ENCODE assay signal across 19 cellular contexts in genomic region chr21:9735421-9735961, GRCh38.
"Had no signal": no experiment of that assay in that cellular context is flagged by ENCODE, and none has a peak within 500 bp of the region (broad histone marks: within the 10 kb centered on the region; RNA-seq: fewer than 3 reads in every experiment).

No MANE protein-coding gene starts in this region.

- H3K27me3 Mint-ChIP-seq: activated CD4-positive, alpha-beta T cell treated with anti-CD3 and anti-CD28 coated beads, Interleukin-2, amount 10 ng/mL, durations not matched to agents 7 days and 5 days; activated naive CD4-positive, alpha-beta T cell treated with anti-CD3 and anti-CD28 coated beads, Interleukin-2, amount 50 U/mL, for 24 hours; memory B cell; stimulated activated memory B cell treated with anti-CD40 and anti-IgM and Interleukin-4, amounts not matched to agents 10 μg/mL and 1 μg/mL and 100 μg/mL, for 72 hours had no signal

- DNase-seq: activated CD4-positive, alpha-beta T cell treated with anti-CD3 and anti-CD28 coated beads, Interleukin-2, amount 10 ng/mL, durations not matched to agents 7 days and 5 days; activated CD8-positive, alpha-beta memory T cell treated with anti-CD3 and anti-CD28 coated beads, Interleukin-2, amount 50 U/mL, for 4 hours; activated gamma-delta T cell; activated T-cell treated with anti-CD3 and anti-CD28 coated beads, Interleukin-2, amount 50 U/mL, for 72 hours; cerebellar nuclear complex; effector CD4-positive, alpha-beta T cell; esophagus squamous epithelium; psoas muscle; right lobe of liver; SJCRH30; stimulated activated CD4-positive, alpha-beta T cell treated with anti-CD3 and anti-CD28 coated beads, Interleukin-4, amount 100 ng/mL, for 24 hours had no signal

- H3K27ac Mint-ChIP-seq: activated CD4-positive, alpha-beta T cell treated with anti-CD3 and anti-CD28 coated beads, Interleukin-2, amount 10 ng/mL, durations not matched to agents 7 days and 5 days; activated naive CD4-positive, alpha-beta T cell treated with anti-CD3 and anti-CD28 coated beads, Interleukin-2, amount 50 U/mL, for 24 hours; activated T-cell treated with anti-CD3 and anti-CD28 coated beads, Interleukin-2, amount 50 U/mL, for 72 hours; memory B cell; stimulated activated memory B cell treated with anti-CD40 and anti-IgM and Interleukin-4, amounts not matched to agents 10 μg/mL and 1 μg/mL and 100 μg/mL, for 72 hours had no signal

- H3K4me3 ChIP-seq: breast epithelium, esophagus squamous epithelium, hepatocyte, left lung, psoas muscle, right lobe of liver, SJCRH30, smooth muscle cell, thoracic aorta had no signal

- H3K9me3 ChIP-seq: psoas muscle, SJCRH30 had no signal

- ATAC-seq: activated T-cell treated with anti-CD3 and anti-CD28 coated beads, Interleukin-2, amount 50 U/mL, for 72 hours; left lung; stimulated activated memory B cell treated with anti-CD40 and anti-IgM and Interleukin-4, amounts not matched to agents 10 μg/mL and 1 μg/mL and 100 μg/mL, for 72 hours had no signal

- H3K4me2 ChIP-seq: hepatocyte, smooth muscle cell had no signal

- H3K36me3 ChIP-seq: breast epithelium, esophagus squamous epithelium, left lung, right lobe of liver, SJCRH30, thoracic aorta had no signal

- H3K27me3 ChIP-seq: breast epithelium, esophagus squamous epithelium, hepatocyte, right lobe of liver, SJCRH30 had no signal

- H3K4me3 Mint-ChIP-seq: activated CD4-positive, alpha-beta T cell treated with anti-CD3 and anti-CD28 coated beads, Interleukin-2, amount 10 ng/mL, durations not matched to agents 7 days and 5 days; activated naive CD4-positive, alpha-beta T cell treated with anti-CD3 and anti-CD28 coated beads, Interleukin-2, amount 50 U/mL, for 24 hours; activated T-cell treated with anti-CD3 and anti-CD28 coated beads, Interleukin-2, amount 50 U/mL, for 72 hours; memory B cell; stimulated activated memory B cell treated with anti-CD40 and anti-IgM and Interleukin-4, amounts not matched to agents 10 μg/mL and 1 μg/mL and 100 μg/mL, for 72 hours had no signal

- H2AFZ ChIP-seq: hepatocyte had no signal

- H3K36me3 Mint-ChIP-seq: activated naive CD4-positive, alpha-beta T cell treated with anti-CD3 and anti-CD28 coated beads, Interleukin-2, amount 50 U/mL, for 24 hours; memory B cell; stimulated activated memory B cell treated with anti-CD40 and anti-IgM and Interleukin-4, amounts not matched to agents 10 μg/mL and 1 μg/mL and 100 μg/mL, for 72 hours had no signal

- H3K4me1 Mint-ChIP-seq: activated CD4-positive, alpha-beta T cell treated with anti-CD3 and anti-CD28 coated beads, Interleukin-2, amount 10 ng/mL, durations not matched to agents 7 days and 5 days; activated naive CD4-positive, alpha-beta T cell treated with anti-CD3 and anti-CD28 coated beads, Interleukin-2, amount 50 U/mL, for 24 hours; memory B cell; stimulated activated memory B cell treated with anti-CD40 and anti-IgM and Interleukin-4, amounts not matched to agents 10 μg/mL and 1 μg/mL and 100 μg/mL, for 72 hours had no signal

- H3K27ac ChIP-seq: breast epithelium, esophagus squamous epithelium, hepatocyte, left lung, psoas muscle, right lobe of liver, SJCRH30, thoracic aorta had no signal

- H3K4me1 ChIP-seq: breast epithelium, esophagus squamous epithelium, left lung, psoas muscle, right lobe of liver, SJCRH30 had no signal
